ENCODE assay signal across 11 cellular contexts in genomic region chr16:68592466-68593337, GRCh38. TPM values are rescaled to one million over a fixed set of nuclear protein-coding genes. Genes with fewer than 3 reads are reported as not detected.
DNase-seq lines count a peak whose midpoint lies in the region; ATAC-seq and TF ChIP-seq lines count a peak whose summit lies in the region.
"Had no signal": no experiment of that assay in that cellular context is flagged by ENCODE, and none has a peak within 500 bp of the region (broad histone marks: within the 10 kb centered on the region; RNA-seq: fewer than 3 reads in every experiment).

No MANE protein-coding gene starts in this region.

- DNase-seq in NCI-H1105 treated with DMSO at 0.1 percent for 48 hours (lab: John Stamatoyannopoulos, UW) (peak; percentile 1), NCI-H1105 (lab: John Stamatoyannopoulos, UW) (no peak), NB4 (ENCODE audit: low read depth) (peak; percentile 48), choroid plexus epithelial cell (ENCODE audit: low read depth) (peak; percentile 41), osteoblast (ENCODE audit: insufficient read length, low spot score, missing footprints) (no peak), GM03348 (ENCODE audit: low spot score) (no peak)
- DNase-seq: NCI-H1436 treated with DMSO at 0.1 percent for 48 hours had no signal

- H3K4me3 ChIP-seq in NB4 (ENCODE audit: low read depth, low read length), result no peak overlapping the region
- no peak overlapping the region for H3K4me3 ChIP-seq in choroid plexus epithelial cell (ENCODE audit: low read depth, low read length)
- no peak overlapping the region for H3K4me3 ChIP-seq in osteoblast (ENCODE audit: insufficient read depth, low read length)
- H3K4me3 ChIP-seq: A549, lung had no signal

- H3K4me1 ChIP-seq in osteoblast (ENCODE audit: insufficient read depth, low read length), result no peaks in the 10 kb centered on the region
- H3K4me1 ChIP-seq: A549 had no signal

- H3K36me3 ChIP-seq in osteoblast (ENCODE audit: insufficient read depth, low read length), result no peaks in the 10 kb centered on the region

- H2AFZ ChIP-seq in osteoblast (ENCODE audit: low read length), result no peak overlapping the region

- no peak overlapping the region for H3K27ac ChIP-seq in osteoblast (ENCODE audit: low read depth, low read length)
- H3K27ac ChIP-seq: A549 had no signal

- H3K4me2 ChIP-seq in osteoblast (ENCODE audit: insufficient read depth, low read length), result no peak overlapping the region
- H3K4me2 ChIP-seq: A549 had no signal

- H3K79me2 ChIP-seq in osteoblast (ENCODE audit: insufficient read depth, low read length), result no peaks in the 10 kb centered on the region

- no peaks in the 10 kb centered on the region for H3K27me3 ChIP-seq in osteoblast (ENCODE audit: insufficient read depth, low read length)

- ATAC-seq in HG02840 (IDR thresholded peaks at IDR 0.05; ENCODE audit: low FRiP score, unreplicated experiment) (no peak), GM19455 (IDR thresholded peaks at IDR 0.05; ENCODE audit: unreplicated experiment) (no peak)
- ATAC-seq: A549 had no signal

- H3K9me3 ChIP-seq in osteoblast (ENCODE audit: low read depth, low read length), result no peaks in the 10 kb centered on the region

- TF ChIP-seq POLR2A in NB4 (IDR thresholded peaks at IDR 0.05; ENCODE audit: extremely low read depth, insufficient read length), result no peak

- no peaks in the 10 kb centered on the region for H4K20me1 ChIP-seq in osteoblast (ENCODE audit: insufficient read depth, low read length)

- TF ChIP-seq CTCF in NB4 (IDR thresholded peaks at IDR 0.05; ENCODE audit: low read depth, low read length), result peak; percentile 22
- peak; percentile 50 for TF ChIP-seq CTCF in choroid plexus epithelial cell (conservative IDR thresholded peaks at IDR 0.05; ENCODE audit: low read depth, low read length)
- peak; percentile 36 for TF ChIP-seq CTCF in osteoblast (IDR thresholded peaks at IDR 0.05; ENCODE audit: extremely low read depth, low read depth, low read length)

RNA-seq across cellular contexts. Expression of gene CDH3, which starts 52.4 kb away (rescaled TPM):
- 0.36 and 0.59 TPM in 2 replicates for total RNA-seq in osteoblast

RNA-seq across cellular contexts. Expression of gene ZFP90, which starts 53.6 kb away (rescaled TPM):
- total RNA-seq in osteoblast, result 39.5 and 41.3 TPM in 2 replicates

Comparison
In these comparisons a context has a peak if more than half of its experiments do, and no peak if none do; other contexts are left out.
1. DNase-seq: peak in NCI-H1105 treated with DMSO at 0.1 percent for 48 hours (single experiment), NB4 (single experiment) and choroid plexus epithelial cell (single experiment); none in NCI-H1105 (single experiment), osteoblast (single experiment) and GM03348 (single experiment).
2. Peak in every context shown above with its lines, with median percentiles within 50 percentile points of each other: CTCF ChIP-seq.